Comparison of ENCODE assay signal across 8 cellular contexts in genomic region chr5:141618030-141618803, GRCh38. TPM values are rescaled to one million over a fixed set of nuclear protein-coding genes. Genes with fewer than 3 reads are reported as not detected.
DNase-seq lines count a peak whose midpoint lies in the region; ATAC-seq and TF ChIP-seq lines count a peak whose summit lies in the region.

No MANE protein-coding gene starts in this region.

- H4K8ac ChIP-seq in trophoblast cell (ENCODE audit: low read depth, low read length), result peak overlapping the region; percentile 13

- H3K9me3 Mint-ChIP-seq in glutamatergic neuron (ENCODE audit: unreplicated experiment), result peaks cover 4% of the 10 kb centered on the region

- peaks cover 43% of the 10 kb centered on the region for H3F3A ChIP-seq in PC-9 (ENCODE audit: insufficient read depth, low read depth)

- no peak overlapping the region for H2AK5ac ChIP-seq in trophoblast cell (ENCODE audit: low read length)

- H3K27me3 Mint-ChIP-seq in glutamatergic neuron (ENCODE audit: unreplicated experiment), result peaks cover 2% of the 10 kb centered on the region

- intact Hi-C loops in PC-9 (cut with micrococcal nuclease; ENCODE audit: unreplicated experiment), result loop anchor here (2.0 kb wide), 1 partner anchor 613 kb away; no protein-coding TSS in a partner anchor

- peaks cover 47% of the 10 kb centered on the region for H3K79me2 ChIP-seq in PC-9 (ENCODE audit: low read depth)
- peaks cover 15% of the 10 kb centered on the region for H3K79me2 ChIP-seq in trophoblast cell (ENCODE audit: control insufficient read depth, insufficient read depth, low read length, poor library complexity)

- no TSS peak for BruUV-seq in PC-9 (replicated peaks; lab: Mats Ljungman, UMichigan)

- peak overlapping the region; percentile 99 for H3K4me3 Mint-ChIP-seq in glutamatergic neuron (ENCODE audit: unreplicated experiment)

- H3K4me1 ChIP-seq in PC-9 (replicated peaks; ENCODE audit: insufficient read depth), result peaks cover 18% of the 10 kb centered on the region
- H3K4me1 ChIP-seq in trophoblast cell (ENCODE audit: control insufficient read depth in 1 of 2, insufficient read depth in 2 of 2, low read length in 2 of 2), result no peaks in the 10 kb centered on the region

- peaks cover 35% of the 10 kb centered on the region for H4K20me1 ChIP-seq in PC-9 (ENCODE audit: insufficient read depth)

- peak overlapping the region; percentile 36 for H3K27ac Mint-ChIP-seq in glutamatergic neuron (ENCODE audit: unreplicated experiment)

- H2BK120ac ChIP-seq in trophoblast cell (ENCODE audit: insufficient read depth, low read length, poor library complexity), result peak overlapping the region; percentile 45

- peak overlapping the region; percentile 54 for H3K18ac ChIP-seq in trophoblast cell (ENCODE audit: low read length)

- H3K79me1 ChIP-seq in trophoblast cell (ENCODE audit: low read length), result peaks cover 5% of the 10 kb centered on the region

- H3K4ac ChIP-seq in trophoblast cell (ENCODE audit: low read depth, low read length), result peak overlapping the region; percentile 13

- peak overlapping the region; percentile 96 for H3K9ac ChIP-seq in trophoblast cell (ENCODE audit: low read length)

- H2AFZ ChIP-seq in PC-9 (peak overlapping the region; percentile 75), trophoblast cell (ENCODE audit: insufficient read depth, low read length, poor library complexity) (peak overlapping the region; percentile 12)

- ATAC-seq in GM19397 (IDR thresholded peaks at IDR 0.05; ENCODE audit: unreplicated experiment) (peak; percentile 35), HG03442 (IDR thresholded peaks at IDR 0.05; ENCODE audit: unreplicated experiment) (peak; percentile 15)

- H4K12ac ChIP-seq in trophoblast cell (ENCODE audit: low read depth, low read length), result peak overlapping the region; percentile 43

- TF ChIP-seq CTCF in PC-9 (conservative IDR thresholded peaks at IDR 0.05), result no peak
- TF ChIP-seq CTCF in glutamatergic neuron (IDR thresholded peaks at IDR 0.05; ENCODE audit: partially characterized antibody, unreplicated experiment), result no peak

- H3K36me3 Mint-ChIP-seq in glutamatergic neuron (ENCODE audit: unreplicated experiment), result no peaks in the 10 kb centered on the region

- no peak overlapping the region for H3K23ac ChIP-seq in trophoblast cell (ENCODE audit: low read length)

- H3K36me3 ChIP-seq in PC-9 (ENCODE audit: low read depth), result peaks cover 14% of the 10 kb centered on the region
- peaks cover 8 to 15% of the 10 kb centered on the region in 2 experiments for H3K36me3 ChIP-seq in trophoblast cell (ENCODE audit: control insufficient read depth in 1 of 2, insufficient read depth in 2 of 2, low read length in 2 of 2)

- H3K4me3 ChIP-seq in PC-9, result peak overlapping the region; percentile 85
- H3K4me3 ChIP-seq in trophoblast cell (ENCODE audit: low read depth, low read length), result peak overlapping the region; percentile 87

- no peaks in the 10 kb centered on the region for H3K9me3 ChIP-seq in PC-9 (ENCODE audit: insufficient read depth, low read depth)
- H3K9me3 ChIP-seq in trophoblast cell (ENCODE audit: insufficient read depth, low read depth, low read length), result no peaks in the 10 kb centered on the region

- CTCF ChIA-PET in PC-9 (lab: Charles Lee), result interaction anchor here (0.5 to 2.2 kb wide), 11 partner anchors 14 to 1901 kb away, joined by 3 to 32 read pairs (median 4); no protein-coding TSS in a partner anchor

- peak overlapping the region; percentile 78 for H2BK5ac ChIP-seq in trophoblast cell (ENCODE audit: low read depth, low read length, poor library complexity)

- H3K9me2 ChIP-seq in PC-9 (ENCODE audit: insufficient read depth), result no peaks in the 10 kb centered on the region

- H3K27ac ChIP-seq in PC-9, result peak overlapping the region; percentile 77
- H3K27ac ChIP-seq in trophoblast cell (ENCODE audit: low read depth, low read length), result peak overlapping the region; percentile 87

- H4K91ac ChIP-seq in trophoblast cell (ENCODE audit: low read depth, low read length), result peak overlapping the region; percentile 28

- peak overlapping the region; percentile 91 for H3K4me2 ChIP-seq in PC-9
- H3K4me2 ChIP-seq in trophoblast cell (ENCODE audit: low read length), result peak overlapping the region; percentile 72

- H3K14ac ChIP-seq in trophoblast cell (ENCODE audit: low read length), result peak overlapping the region; percentile 38

- no peaks in the 10 kb centered on the region for H3K27me3 ChIP-seq in PC-9 (ENCODE audit: insufficient read depth, low read depth)
- no peaks in the 10 kb centered on the region for H3K27me3 ChIP-seq in trophoblast cell (ENCODE audit: insufficient read depth, low read length)

- peaks cover 12% of the 10 kb centered on the region for H3K4me1 Mint-ChIP-seq in glutamatergic neuron (ENCODE audit: low read depth, unreplicated experiment)

- POLR2A ChIA-PET in PC-9 (lab: Charles Lee; ENCODE audit: unreplicated experiment), result interaction anchor here (0.6 to 0.7 kb wide), 3 partner anchors 18 to 306 kb away, joined by 4 to 7 read pairs (median 6); partner anchors contain the start of genes DELE1, HDAC3 and RELL2

- WGBS in trophoblast cell (ENCODE audit: extremely low coverage, insufficient coverage, insufficient read length), result no CpG with 5 or more reads among the region's 36 CpGs

- no peak overlapping the region for H2BK12ac ChIP-seq in trophoblast cell (ENCODE audit: low read length)

- DNase-seq in COLO668 (lab: John Stamatoyannopoulos, UW; ENCODE audit: unreplicated experiment) (peak; percentile 41), PC-9 (peak; percentile 80 to 83), glutamatergic neuron (peak; percentile 53), trophoblast cell (peak; percentile 82 to 92), OCI-M2 (lab: John Stamatoyannopoulos, UW; ENCODE audit: unreplicated experiment) (no peak)
- peak; percentile 85 for DNase-seq in activated effector memory CD4-positive, alpha-beta T cell treated with anti-CD3 and anti-CD28 coated beads, Interleukin-2, amount 50 U/mL, for 16 hours

RNA-seq across cellular contexts. Expression of gene DIAPH1, which starts 0.6 kb away (rescaled TPM):
- total RNA-seq in PC-9 (2021) (148 and 157 TPM in 2 replicates), glutamatergic neuron (ENCODE audit: unreplicated experiment) (51.6 TPM)
- polyA plus RNA-seq in trophoblast cell (2013), result 94.3 and 97.6 TPM in 2 replicates

RNA-seq across cellular contexts. Expression of gene HDAC3, which starts 18.4 kb away (rescaled TPM):
- total RNA-seq in PC-9 (2021) (76.0 and 87.0 TPM in 2 replicates), glutamatergic neuron (ENCODE audit: unreplicated experiment) (81.8 TPM)
- 53.3 and 54.0 TPM in 2 replicates for polyA plus RNA-seq in trophoblast cell (2013)

RNA-seq across cellular contexts. Expression of gene RELL2, which starts 18.6 kb away (rescaled TPM):
- total RNA-seq in PC-9 (2021) (3.3 and 5.0 TPM in 2 replicates), glutamatergic neuron (ENCODE audit: unreplicated experiment) (12.6 TPM)
- polyA plus RNA-seq in trophoblast cell (2013), result 2.5 and 3.0 TPM in 2 replicates

RNA-seq across cellular contexts. Expression of gene FCHSD1, which starts 33.0 kb away (rescaled TPM):
- total RNA-seq in PC-9 (2021) (36.4 and 36.6 TPM in 2 replicates), glutamatergic neuron (ENCODE audit: unreplicated experiment) (25.8 TPM)
- 18.2 and 18.6 TPM in 2 replicates for polyA plus RNA-seq in trophoblast cell (2013)
